ENCODE assay signal across 1 cellular context in the genomic region with DNA sequence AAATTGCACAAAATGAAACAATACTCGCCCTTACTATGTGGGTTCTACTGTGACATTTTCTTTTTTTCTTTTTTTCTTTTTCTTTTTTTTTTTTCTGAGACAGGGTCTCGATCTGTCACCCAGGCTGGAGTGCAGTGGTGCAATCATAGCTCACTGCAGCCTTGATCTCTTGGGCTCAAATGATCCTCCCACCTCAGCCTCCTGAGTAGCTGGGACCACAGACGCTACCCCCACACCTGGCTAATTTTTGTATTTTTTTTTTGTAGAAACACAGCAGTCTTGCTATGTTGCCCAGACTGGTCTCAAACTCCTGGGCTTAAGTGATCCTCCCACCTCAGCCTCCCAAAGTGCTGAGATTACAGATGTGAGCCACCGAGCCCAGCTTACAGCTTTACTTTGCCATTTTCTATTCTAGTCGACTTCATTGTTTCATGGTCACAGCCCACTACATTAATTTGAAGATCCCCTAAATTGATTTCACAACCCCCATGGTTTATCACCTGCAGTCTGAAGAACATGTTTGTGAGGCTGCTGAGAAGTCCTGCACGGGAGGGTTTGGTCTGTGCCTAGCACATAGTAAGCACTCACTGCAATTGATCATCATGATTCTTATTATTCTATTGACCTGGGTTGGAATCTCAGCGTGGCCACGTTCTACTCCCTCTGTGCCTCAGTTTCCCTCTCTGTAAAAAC.
TF ChIP-seq lines count a peak whose summit lies in the region.

No MANE protein-coding gene starts in this region.

TF ChIP-seq in HEK293, 187 proteins besides CTCF, POLR2A, EP300 and RAD21 (continued from another document):
- TF ChIP-seq, protein P1, sequence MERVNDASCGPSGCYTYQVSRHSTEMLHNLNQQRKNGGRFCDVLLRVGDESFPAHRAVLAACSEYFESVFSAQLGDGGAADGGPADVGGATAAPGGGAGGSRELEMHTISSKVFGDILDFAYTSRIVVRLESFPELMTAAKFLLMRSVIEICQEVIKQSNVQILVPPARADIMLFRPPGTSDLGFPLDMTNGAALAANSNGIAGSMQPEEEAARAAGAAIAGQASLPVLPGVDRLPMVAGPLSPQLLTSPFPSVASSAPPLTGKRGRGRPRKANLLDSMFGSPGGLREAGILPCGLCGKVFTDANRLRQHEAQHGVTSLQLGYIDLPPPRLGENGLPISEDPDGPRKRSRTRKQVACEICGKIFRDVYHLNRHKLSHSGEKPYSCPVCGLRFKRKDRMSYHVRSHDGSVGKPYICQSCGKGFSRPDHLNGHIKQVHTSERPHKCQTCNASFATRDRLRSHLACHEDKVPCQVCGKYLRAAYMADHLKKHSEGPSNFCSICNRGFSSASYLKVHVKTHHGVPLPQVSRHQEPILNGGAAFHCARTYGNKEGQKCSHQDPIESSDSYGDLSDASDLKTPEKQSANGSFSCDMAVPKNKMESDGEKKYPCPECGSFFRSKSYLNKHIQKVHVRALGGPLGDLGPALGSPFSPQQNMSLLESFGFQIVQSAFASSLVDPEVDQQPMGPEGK (tag by site-specific recombination; IDR thresholded peaks at IDR 0.05), result 0 out of 2 replicates have a peak, but pooled peaks have one; percentile 9
- TF ChIP-seq, protein P2, sequence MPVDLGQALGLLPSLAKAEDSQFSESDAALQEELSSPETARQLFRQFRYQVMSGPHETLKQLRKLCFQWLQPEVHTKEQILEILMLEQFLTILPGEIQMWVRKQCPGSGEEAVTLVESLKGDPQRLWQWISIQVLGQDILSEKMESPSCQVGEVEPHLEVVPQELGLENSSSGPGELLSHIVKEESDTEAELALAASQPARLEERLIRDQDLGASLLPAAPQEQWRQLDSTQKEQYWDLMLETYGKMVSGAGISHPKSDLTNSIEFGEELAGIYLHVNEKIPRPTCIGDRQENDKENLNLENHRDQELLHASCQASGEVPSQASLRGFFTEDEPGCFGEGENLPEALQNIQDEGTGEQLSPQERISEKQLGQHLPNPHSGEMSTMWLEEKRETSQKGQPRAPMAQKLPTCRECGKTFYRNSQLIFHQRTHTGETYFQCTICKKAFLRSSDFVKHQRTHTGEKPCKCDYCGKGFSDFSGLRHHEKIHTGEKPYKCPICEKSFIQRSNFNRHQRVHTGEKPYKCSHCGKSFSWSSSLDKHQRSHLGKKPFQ (tag by site-specific recombination; IDR thresholded peaks at IDR 0.05), result no peak
- TF ChIP-seq ZXDB (tag by site-specific recombination; IDR thresholded peaks at IDR 0.05), result no peak
- peak; percentile 71; the same call in 1 of the 2 replicates for TF ChIP-seq ZNF239 (tag by site-specific recombination; IDR thresholded peaks at IDR 0.05)
- peak; percentile 63; the same call in 1 of the 2 replicates for TF ChIP-seq ZNF362 (tag by site-specific recombination; IDR thresholded peaks at IDR 0.05)
- no peak for TF ChIP-seq BCL11A (tag by site-specific recombination; IDR thresholded peaks at IDR 0.05; ENCODE audit: low read depth)
- TF ChIP-seq, protein P3, sequence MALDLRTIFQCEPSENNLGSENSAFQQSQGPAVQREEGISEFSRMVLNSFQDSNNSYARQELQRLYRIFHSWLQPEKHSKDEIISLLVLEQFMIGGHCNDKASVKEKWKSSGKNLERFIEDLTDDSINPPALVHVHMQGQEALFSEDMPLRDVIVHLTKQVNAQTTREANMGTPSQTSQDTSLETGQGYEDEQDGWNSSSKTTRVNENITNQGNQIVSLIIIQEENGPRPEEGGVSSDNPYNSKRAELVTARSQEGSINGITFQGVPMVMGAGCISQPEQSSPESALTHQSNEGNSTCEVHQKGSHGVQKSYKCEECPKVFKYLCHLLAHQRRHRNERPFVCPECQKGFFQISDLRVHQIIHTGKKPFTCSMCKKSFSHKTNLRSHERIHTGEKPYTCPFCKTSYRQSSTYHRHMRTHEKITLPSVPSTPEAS (tag by site-specific recombination; IDR thresholded peaks at IDR 0.05), result peak; percentile 6; the same call in 1 of the 2 replicates
TF ChIP-seq in HEK293: peak in this region for 5.
